Comparison of ENCODE assay signal across 18 cellular contexts in genomic region chr2:81327916-81328315, GRCh38.
DNase-seq lines count a peak whose midpoint lies in the region; ATAC-seq lines count a peak whose summit lies in the region.
"Had no signal": no experiment of that assay in that cellular context is flagged by ENCODE, and none has a peak within 500 bp of the region (broad histone marks: within the 10 kb centered on the region; RNA-seq: fewer than 3 reads in every experiment).

No MANE protein-coding gene starts in this region.

- H3K4me1 Mint-ChIP-seq in activated CD4-positive, alpha-beta memory T cell treated with anti-CD3 and anti-CD28 coated beads, Interleukin-2, amount 10 ng/mL, durations not matched to agents 7 days and 5 days: no peaks in the 10 kb centered on the region
- H3K4me1 Mint-ChIP-seq: CD14-positive monocyte; CD4-positive, alpha-beta memory T cell; IgD-negative memory B cell had no signal

- CTCF ChIA-PET in activated CD4-positive, alpha-beta memory T cell treated with anti-CD3 and anti-CD28 coated beads, Interleukin-2, amount 10 ng/mL, durations not matched to agents 7 days and 5 days (lab: Charles Lee): no interaction called here

- DNase-seq in G401 (ENCODE audit: low spot score) (peak; percentile 76), NCI-H1694 treated with DMSO at 0.1 percent for 48 hours (lab: John Stamatoyannopoulos, UW) (peak; percentile 83), NCI-H524 treated with DMSO at 0.1 percent for 48 hours (lab: John Stamatoyannopoulos, UW) (peak; percentile 57), cerebellum (ENCODE audit: low spot score) (peak; percentile 60), anterior cingulate cortex (lab: John Stamatoyannopoulos, UW) (no peak), D341Med (ENCODE audit: low spot score) (no peak)
- no peak for DNase-seq in activated CD4-positive, alpha-beta memory T cell treated with anti-CD3 and anti-CD28 coated beads, Interleukin-2, amount 10 ng/mL, durations not matched to agents 7 days and 5 days
- DNase-seq: AML-193; CD4-positive, alpha-beta memory T cell; GDM1; GOT3; H7; HFFc6; KBM-7 had no signal

- in situ Hi-C loops in G401 (cut with HindIII; ENCODE audit: low sequenced_read_pairs): no loop called here

- no peaks in the 10 kb centered on the region for H3K27me3 Mint-ChIP-seq in activated CD4-positive, alpha-beta memory T cell treated with anti-CD3 and anti-CD28 coated beads, Interleukin-2, amount 10 ng/mL, durations not matched to agents 7 days and 5 days
- H3K27me3 Mint-ChIP-seq: CD4-positive, alpha-beta memory T cell; IgD-negative memory B cell had no signal

- no peak overlapping the region for H3K27ac Mint-ChIP-seq in activated CD4-positive, alpha-beta memory T cell treated with anti-CD3 and anti-CD28 coated beads, Interleukin-2, amount 10 ng/mL, durations not matched to agents 7 days and 5 days
- H3K27ac Mint-ChIP-seq: CD14-positive monocyte; CD4-positive, alpha-beta memory T cell; HFFc6 had no signal

- no peaks in the 10 kb centered on the region for H3K36me3 Mint-ChIP-seq in activated CD4-positive, alpha-beta memory T cell treated with anti-CD3 and anti-CD28 coated beads, Interleukin-2, amount 10 ng/mL, durations not matched to agents 7 days and 5 days (ENCODE audit: low read depth)
- H3K36me3 Mint-ChIP-seq: CD14-positive monocyte; CD4-positive, alpha-beta memory T cell; IgD-negative memory B cell had no signal

- peaks cover 4% of the 10 kb centered on the region for H3K9me3 Mint-ChIP-seq in activated CD4-positive, alpha-beta memory T cell treated with anti-CD3 and anti-CD28 coated beads, Interleukin-2, amount 10 ng/mL, durations not matched to agents 7 days and 5 days

- no peak overlapping the region for H3K4me3 Mint-ChIP-seq in activated CD4-positive, alpha-beta memory T cell treated with anti-CD3 and anti-CD28 coated beads, Interleukin-2, amount 10 ng/mL, durations not matched to agents 7 days and 5 days
- H3K4me3 Mint-ChIP-seq: CD14-positive monocyte; CD4-positive, alpha-beta memory T cell; HFFc6; IgD-negative memory B cell had no signal

- POLR2A ChIA-PET in activated CD4-positive, alpha-beta memory T cell treated with anti-CD3 and anti-CD28 coated beads, Interleukin-2, amount 10 ng/mL, durations not matched to agents 7 days and 5 days (lab: Charles Lee): no interaction called here

- ATAC-seq in GM18867 (IDR thresholded peaks at IDR 0.05; ENCODE audit: unreplicated experiment): no peak
- ATAC-seq: HCT116 had no signal

Comparison
In these comparisons a context has a peak if more than half of its experiments do, and no peak if none do; other contexts are left out.
1. DNase-seq: peak in G401 (single experiment), NCI-H1694 treated with DMSO at 0.1 percent for 48 hours (single experiment), NCI-H524 treated with DMSO at 0.1 percent for 48 hours (single experiment) and cerebellum (single experiment); none in anterior cingulate cortex (0 of 58), D341Med (single experiment) and activated CD4-positive, alpha-beta memory T cell treated with anti-CD3 and anti-CD28 coated beads, Interleukin-2, amount 10 ng/mL, durations not matched to agents 7 days and 5 days (single experiment).